23 cellular contexts compared by ENCODE assay signal in genomic region chr1:94773296-94773809, GRCh38. TPM values are rescaled to one million over a fixed set of nuclear protein-coding genes. Genes with fewer than 3 reads are reported as not detected.
DNase-seq lines count a peak whose midpoint lies in the region; ATAC-seq and TF ChIP-seq lines count a peak whose summit lies in the region.
"Had no signal": no experiment of that assay in that cellular context is flagged by ENCODE, and none has a peak within 500 bp of the region (broad histone marks: within the 10 kb centered on the region; RNA-seq: fewer than 3 reads in every experiment).

No MANE protein-coding gene starts in this region.

- H2BK5ac ChIP-seq in trophoblast cell (ENCODE audit: low read depth, low read length, poor library complexity) (no peak overlapping the region), neuronal stem cell (ENCODE audit: low read length) (no peak overlapping the region)

- peak overlapping the region; percentile 61 for H2BK12ac ChIP-seq in trophoblast cell (ENCODE audit: low read length)
- H2BK12ac ChIP-seq in neuronal stem cell (ENCODE audit: low read length), result no peak overlapping the region

- peaks cover 69% of the 10 kb centered on the region for H3K4me1 Mint-ChIP-seq in Calu3 (ENCODE audit: low read depth, unreplicated experiment)
- peaks cover 16% of the 10 kb centered on the region for H3K4me1 Mint-ChIP-seq in WTC11

- peak overlapping the region; percentile 97 for H3K27ac Mint-ChIP-seq in Calu3 (ENCODE audit: unreplicated experiment)
- H3K27ac Mint-ChIP-seq in WTC11, result no peak overlapping the region
- H3K27ac Mint-ChIP-seq: activated naive CD8-positive, alpha-beta T cell; activated T-helper 1 cell treated with anti-CD3 and anti-CD28 coated beads, Interleukin-12 subunit alpha, Interleukin-12 subunit beta, Interleukin-2, Interleukin-4 antibody, amounts not matched to agents 30 ng/mL and 10 ng/mL and 1 ng/mL, durations not matched to agents 14 hours and 24 hours and 36 hours had no signal

- CTCF ChIA-PET in Calu3 (lab: Charles Lee) (interaction anchor here (0.7 to 2.1 kb wide), 2 partner anchors 76 to 131 kb away, joined by 3 to 6 read pairs; no protein-coding TSS in a partner anchor), WTC11 (lab: Charles Lee) (interaction anchor here (1.1 kb wide), 1 partner anchor 32 kb away, joined by 3 read pairs; no protein-coding TSS in a partner anchor)

- no peak overlapping the region for H2AFZ ChIP-seq in trophoblast cell (ENCODE audit: insufficient read depth, low read length, poor library complexity)
- no peak overlapping the region for H2AFZ ChIP-seq in neuronal stem cell (ENCODE audit: low read length)

- peak overlapping the region; percentile 12 for H3K4me2 ChIP-seq in trophoblast cell (ENCODE audit: low read length)
- no peak overlapping the region for H3K4me2 ChIP-seq in neuronal stem cell (ENCODE audit: insufficient read depth, low read length, poor library complexity, severe bottlenecking)

- H3K23ac ChIP-seq in trophoblast cell (ENCODE audit: low read length) (no peak overlapping the region), neuronal stem cell (ENCODE audit: low read depth, low read length, poor library complexity) (no peak overlapping the region)

- H4K12ac ChIP-seq in trophoblast cell (ENCODE audit: low read depth, low read length), result no peak overlapping the region

- H2BK120ac ChIP-seq in trophoblast cell (ENCODE audit: insufficient read depth, low read length, poor library complexity) (peak overlapping the region; percentile 74), neuronal stem cell (ENCODE audit: low read depth, low read length) (no peak overlapping the region)

- intact Hi-C loops in Calu3 (cut with micrococcal nuclease; ENCODE audit: unreplicated experiment) (loop anchor here (2.0 kb wide), 2 partner anchors 45 to 127 kb away; no protein-coding TSS in a partner anchor), psoas muscle (cut with DNase I) (no loop called here)

- no TSS peak for BruUV-seq in Calu3 (replicated peaks; lab: Mats Ljungman, UMichigan)

- DNase-seq in Calu3, result no peak
- no peak for DNase-seq in brain microvascular endothelial cell
- peak; percentile 31 for DNase-seq in kidney tubule cell (ENCODE audit: low spot score)
- DNase-seq in trophoblast cell, result no peak
- no peak for DNase-seq in psoas muscle
- DNase-seq in WTC11 (ENCODE audit: low spot score), result no peak
- no peak for DNase-seq in COR-L47 (lab: John Stamatoyannopoulos, UW)
- DNase-seq in neuronal stem cell (ENCODE audit: low spot score), result no peak
- DNase-seq: activated CD4-positive, alpha-beta T cell treated with anti-CD3 and anti-CD28 coated beads for 4 hours; dermis blood vessel endothelial cell; head of caudate nucleus; Karpas-422; naive thymus-derived CD4-positive, alpha-beta T cell; NCI-H1092 treated with DMSO at 0.1 percent for 48 hours; NCI-H2081 treated with DMSO at 0.1 percent for 48 hours; NCI-H510A; posterior cingulate gyrus; RPMI8226; SW 1271 had no signal

- H2AK5ac ChIP-seq in trophoblast cell (ENCODE audit: low read length) (peak overlapping the region; percentile 43), neuronal stem cell (ENCODE audit: low read depth, low read length) (no peak overlapping the region)

- WGBS in trophoblast cell (ENCODE audit: extremely low coverage, insufficient coverage, insufficient read length), result no CpG with 5 or more reads among the region's 6 CpGs
- WGBS in psoas muscle, 3 donors, result 77 to 93% (median 91%) methylated on average over 6 of the region's 6 CpGs
- no CpG with 5 or more reads among the region's 6 CpGs for WGBS in neuronal stem cell (ENCODE audit: extremely low coverage in 2 of 2, insufficient read length in 2 of 2, insufficient replicate concordance in 1 of 2), 2 donors

- H3K18ac ChIP-seq in trophoblast cell (ENCODE audit: low read length) (peak overlapping the region; percentile 51), neuronal stem cell (ENCODE audit: low read length) (no peak overlapping the region)

- H3K4me3 Mint-ChIP-seq in Calu3 (ENCODE audit: low read depth, unreplicated experiment) (peak overlapping the region; percentile 33), WTC11 (no peak overlapping the region)
- H3K4me3 Mint-ChIP-seq: activated naive CD8-positive, alpha-beta T cell; activated T-helper 1 cell treated with anti-CD3 and anti-CD28 coated beads, Interleukin-12 subunit alpha, Interleukin-12 subunit beta, Interleukin-2, Interleukin-4 antibody, amounts not matched to agents 30 ng/mL and 10 ng/mL and 1 ng/mL, durations not matched to agents 14 hours and 24 hours and 36 hours; naive thymus-derived CD4-positive, alpha-beta T cell had no signal

- peaks cover 6% of the 10 kb centered on the region for H3K79me1 ChIP-seq in trophoblast cell (ENCODE audit: low read length)
- H3K79me1 ChIP-seq in neuronal stem cell (ENCODE audit: low read depth, low read length), result no peaks in the 10 kb centered on the region

- no peak overlapping the region for H3K4ac ChIP-seq in trophoblast cell (ENCODE audit: low read depth, low read length)
- no peak overlapping the region for H3K4ac ChIP-seq in neuronal stem cell (ENCODE audit: low read length)

- peaks cover 18 to 22% of the 10 kb centered on the region in 2 experiments for H3K4me1 ChIP-seq in trophoblast cell (ENCODE audit: control insufficient read depth in 1 of 2, insufficient read depth in 2 of 2, low read length in 2 of 2)
- no peaks in the 10 kb centered on the region for H3K4me1 ChIP-seq in psoas muscle
- H3K4me1 ChIP-seq in neuronal stem cell (ENCODE audit: control insufficient read depth in 2 of 2, insufficient read depth in 1 of 2, low read depth in 1 of 2, low read length in 2 of 2), result peaks cover 0 to 4% of the 10 kb centered on the region in 2 donors

- POLR2A ChIA-PET in WTC11 (lab: Charles Lee), result no interaction called here

- no peaks in the 10 kb centered on the region for H3K79me2 ChIP-seq in trophoblast cell (ENCODE audit: control insufficient read depth, insufficient read depth, low read length, poor library complexity)

- no peaks in the 10 kb centered on the region for H3K9me3 ChIP-seq in trophoblast cell (ENCODE audit: insufficient read depth, low read depth, low read length)
- H3K9me3 ChIP-seq in psoas muscle, result no peaks in the 10 kb centered on the region
- peaks cover 0 to 3% of the 10 kb centered on the region in 2 donors for H3K9me3 ChIP-seq in neuronal stem cell (replicated peaks in 1 of 2; ENCODE audit: control insufficient read depth in 2 of 2, insufficient read depth in 1 of 2, low read depth in 1 of 2, low read length in 2 of 2)
- H3K9me3 ChIP-seq: breast epithelium had no signal

- H3K36me3 Mint-ChIP-seq in Calu3 (ENCODE audit: insufficient read depth, unreplicated experiment) (peaks cover 15% of the 10 kb centered on the region), WTC11 (no peaks in the 10 kb centered on the region)
- H3K36me3 Mint-ChIP-seq: activated naive CD8-positive, alpha-beta T cell; naive thymus-derived CD4-positive, alpha-beta T cell had no signal

- H3K27me3 ChIP-seq in brain microvascular endothelial cell (replicated peaks) (no peaks in the 10 kb centered on the region), trophoblast cell (ENCODE audit: insufficient read depth, low read length) (no peaks in the 10 kb centered on the region), psoas muscle (ENCODE audit: insufficient read depth in 3 of 3, low read length in 2 of 3) (peaks cover 0 to 4% (median 0%) of the 10 kb centered on the region in 3 donors), neuronal stem cell (ENCODE audit: control insufficient read depth in 3 of 3, insufficient read depth in 3 of 3, low read depth in 1 of 3, low read length in 3 of 3) (no peaks in the 10 kb centered on the region)
- H3K27me3 ChIP-seq: breast epithelium had no signal

- no peak for TF ChIP-seq CTCF in Calu3 (IDR thresholded peaks at IDR 0.05; ENCODE audit: unreplicated experiment)
- TF ChIP-seq CTCF in brain microvascular endothelial cell (IDR thresholded peaks at IDR 0.05; ENCODE audit: low read depth, low read length, missing control alignments), result no peak
- TF ChIP-seq CTCF in psoas muscle (IDR thresholded peaks at IDR 0.05), result no peak
- TF ChIP-seq CTCF in WTC11 (IDR thresholded peaks at IDR 0.05), result no peak

- no peak overlapping the region for H3K4me3 ChIP-seq in brain microvascular endothelial cell (ENCODE audit: low read depth, low read length)
- H3K4me3 ChIP-seq in trophoblast cell (ENCODE audit: low read depth, low read length), result no peak overlapping the region
- H3K4me3 ChIP-seq in psoas muscle, result no peak overlapping the region
- no peak overlapping the region for H3K4me3 ChIP-seq in neuronal stem cell (ENCODE audit: low read length in 2 of 2)
- H3K4me3 ChIP-seq: breast epithelium, skin epidermis had no signal

- no peak overlapping the region for H2BK15ac ChIP-seq in neuronal stem cell (ENCODE audit: low read length)

- no peak overlapping the region for H3K9ac ChIP-seq in trophoblast cell (ENCODE audit: low read length)
- H3K9ac ChIP-seq in neuronal stem cell (ENCODE audit: low read depth, low read length, poor library complexity), result no peak overlapping the region

- H3K27me3 Mint-ChIP-seq in Calu3 (ENCODE audit: unreplicated experiment) (no peaks in the 10 kb centered on the region), WTC11 (ENCODE audit: low read depth) (no peaks in the 10 kb centered on the region)
- H3K27me3 Mint-ChIP-seq: activated naive CD8-positive, alpha-beta T cell had no signal

- no peak for ATAC-seq in psoas muscle
- no peak for ATAC-seq in WTC11
- ATAC-seq: naive thymus-derived CD4-positive, alpha-beta T cell had no signal

- H3K27ac ChIP-seq in brain microvascular endothelial cell (peak overlapping the region; percentile 56), trophoblast cell (ENCODE audit: low read depth, low read length) (no peak overlapping the region), psoas muscle (no peak overlapping the region), neuronal stem cell (replicated peaks; ENCODE audit: low read length) (no peak overlapping the region)

- no peak overlapping the region for H4K8ac ChIP-seq in trophoblast cell (ENCODE audit: low read depth, low read length)
- H4K8ac ChIP-seq in neuronal stem cell (ENCODE audit: low read depth, low read length), result no peak overlapping the region

- H3K9me3 Mint-ChIP-seq in Calu3 (ENCODE audit: low read depth, unreplicated experiment) (peaks cover 3% of the 10 kb centered on the region), WTC11 (peaks cover 5% of the 10 kb centered on the region; the same call in 1 of the 2 replicates)
- H3K9me3 Mint-ChIP-seq: activated T-helper 1 cell treated with anti-CD3 and anti-CD28 coated beads, Interleukin-12 subunit alpha, Interleukin-12 subunit beta, Interleukin-2, Interleukin-4 antibody, amounts not matched to agents 30 ng/mL and 10 ng/mL and 1 ng/mL, durations not matched to agents 14 hours and 24 hours and 36 hours had no signal

- H4K91ac ChIP-seq in trophoblast cell (ENCODE audit: low read depth, low read length) (peak overlapping the region; percentile 45), neuronal stem cell (ENCODE audit: low read depth, low read length, poor library complexity) (no peak overlapping the region)

- in situ Hi-C loops in brain microvascular endothelial cell (cut with HindIII; ENCODE audit: low pct_ligation_motif_present, low sequenced_read_pairs), result no loop called here

- H3K14ac ChIP-seq in trophoblast cell (ENCODE audit: low read length) (peak overlapping the region; percentile 9), neuronal stem cell (ENCODE audit: low read length) (no peak overlapping the region)

- no peaks in the 10 kb centered on the region for H3K36me3 ChIP-seq in brain microvascular endothelial cell (replicated peaks)
- H3K36me3 ChIP-seq in trophoblast cell (ENCODE audit: control insufficient read depth in 1 of 2, insufficient read depth in 2 of 2, low read length in 2 of 2), result no peaks in the 10 kb centered on the region
- H3K36me3 ChIP-seq in psoas muscle (ENCODE audit: insufficient read depth in 1 of 2, low read depth in 1 of 2), result no peaks in the 10 kb centered on the region
- H3K36me3 ChIP-seq in neuronal stem cell (replicated peaks in 1 of 2; ENCODE audit: control insufficient read depth in 2 of 2, insufficient read depth in 2 of 2, low read length in 2 of 2), result no peaks in the 10 kb centered on the region
- H3K36me3 ChIP-seq: breast epithelium had no signal

RNA-seq across cellular contexts. Expression of gene SLC44A3, which starts 46.8 kb away (rescaled TPM):
- total RNA-seq in Calu3 (2022), result 32.0 and 34.5 TPM in 2 replicates
- 3.6 and 5.9 TPM in 2 replicates for polyA plus RNA-seq in trophoblast cell (2013)
- under 1 TPM in 3 of 4 donors, not detected in 1; 0.32 to 0.58 (median 0.39) TPM for total RNA-seq in psoas muscle
- polyA plus RNA-seq in psoas muscle, result under 1 TPM in 2 of 3 donors, not detected in 1; 0.04 to 0.14 TPM
- 4.7 to 7.2 TPM (median 6.9 TPM) in 3 replicates for total RNA-seq in WTC11 (2021)
- polyA plus RNA-seq in neuronal stem cell (2013, experiment 1 of 2), result 0.82 TPM
- 1.1 TPM for polyA plus RNA-seq in neuronal stem cell (2013, experiment 2 of 2)
- total RNA-seq: activated T-helper 1 cell treated with anti-CD3 and anti-CD28 coated beads, Interleukin-12 subunit alpha, Interleukin-12 subunit beta, Interleukin-2, Interleukin-4 antibody, amounts not matched to agents 30 ng/mL and 10 ng/mL and 1 ng/mL, durations not matched to agents 14 hours and 24 hours and 36 hours had no signal
- polyA plus RNA-seq: naive thymus-derived CD4-positive, alpha-beta T cell had no signal
